In genomic region chr1:58627221-58627620, GRCh38 we compare ENCODE assay signal across 21 cellular contexts. TPM values are rescaled to one million over a fixed set of nuclear protein-coding genes. Genes with fewer than 3 reads are reported as not detected.
"Had no signal": no experiment of that assay in that cellular context is flagged by ENCODE, and none has a peak within 500 bp of the region (broad histone marks: within the 10 kb centered on the region; RNA-seq: fewer than 3 reads in every experiment).

No MANE protein-coding gene starts in this region.

- DNase-seq: endodermal cell; foreskin fibroblast; heart left ventricle; hippocampal formation; left colon; mucosa of descending colon; naive thymus-derived CD8-positive, alpha-beta T cell; psoas muscle; spleen; stimulated activated CD4-positive, alpha-beta T cell treated with anti-CD3 and anti-CD28 coated beads, Interleukin-15, amount 100 ng/mL, for 24 hours; stimulated activated CD4-positive, alpha-beta T cell treated with anti-CD3 and anti-CD28 coated beads, Interleukin-1b, Interleukin-23, amount 100 ng/mL, for 48 hours; stimulated activated CD4-positive, alpha-beta T cell treated with anti-CD3 and anti-CD28 coated beads, Interleukin-4, amount 100 ng/mL, for 4 hours; stimulated activated naive B cell treated with anti-CD40 and anti-IgM and Interleukin-4, amounts not matched to agents 10 μg/mL and 1 μg/mL and 100 μg/mL, for 72 hours; stimulated activated naive CD8-positive, alpha-beta T cell treated with anti-CD3 and anti-CD28 coated beads, Interleukin-15, amount 100 ng/mL, for 72 hours; testis; upper lobe of right lung had no signal

- H3K27ac ChIP-seq: esophagus muscularis mucosa, heart left ventricle, neutrophil, psoas muscle, spleen, testis, tibial nerve, upper lobe of right lung, vagina had no signal

- ATAC-seq: heart left ventricle; left colon; mucosa of descending colon; naive thymus-derived CD8-positive, alpha-beta T cell; psoas muscle; sciatic nerve; stimulated activated naive B cell treated with anti-CD40 and anti-IgM and Interleukin-4, amounts not matched to agents 10 μg/mL and 1 μg/mL and 100 μg/mL, for 72 hours; stimulated activated naive CD8-positive, alpha-beta T cell treated with anti-CD3 and anti-CD28 coated beads, Interleukin-15, amount 100 ng/mL, for 72 hours; upper lobe of right lung had no signal

RNA-seq across cellular contexts. Expression of gene TACSTD2, which starts 50.2 kb away (rescaled TPM):
- total RNA-seq: naive thymus-derived CD8-positive, alpha-beta T cell had no signal
